ENCODE assay signal across 8 cellular contexts in the genomic region with DNA sequence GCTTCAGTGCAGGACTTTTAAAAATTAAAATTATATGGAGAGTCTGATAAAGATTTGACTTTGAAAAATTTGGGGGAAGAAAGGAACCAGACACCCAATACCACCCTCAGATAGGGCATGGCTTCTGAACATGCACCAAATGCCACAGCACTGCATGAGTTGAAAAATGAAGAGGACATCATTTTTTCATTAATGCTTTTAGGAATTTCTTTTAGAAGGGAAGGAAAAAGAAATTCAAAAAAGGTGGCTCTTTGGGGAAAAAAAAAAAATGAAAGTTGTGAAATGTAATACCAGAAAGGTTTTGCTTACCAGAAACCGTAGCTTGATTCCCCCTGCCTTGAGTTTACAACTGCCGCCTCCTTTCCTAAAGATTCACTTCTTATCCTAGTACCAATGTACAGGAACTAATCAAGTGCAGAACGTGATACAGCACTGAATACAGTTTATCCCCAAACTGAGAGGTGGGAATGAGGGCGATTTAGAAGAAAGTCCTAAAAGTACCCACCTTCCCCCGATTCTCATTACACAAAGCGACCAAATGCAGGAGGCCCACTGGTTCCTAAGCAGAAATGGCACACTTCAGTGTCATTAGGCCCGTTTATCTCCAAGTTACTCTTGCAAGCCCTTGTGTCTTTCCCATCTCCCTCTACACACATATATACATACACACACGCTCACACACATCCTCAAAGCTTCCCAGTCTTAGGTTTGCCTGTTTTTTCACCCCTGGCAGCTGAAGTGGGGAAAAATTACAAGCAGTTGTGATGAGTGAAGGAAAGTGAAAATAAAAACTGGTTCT. TPM values are rescaled to one million over a fixed set of nuclear protein-coding genes. Genes with fewer than 3 reads are reported as not detected.
A peak's percentile ranks its signal among the peaks of the same experiment; 100 is the strongest.
DNase-seq lines count a peak whose midpoint lies in the region; ATAC-seq and TF ChIP-seq lines count a peak whose summit lies in the region.

No MANE protein-coding gene starts in this region.

- H3K9me2 ChIP-seq in hepatocyte (replicated peaks; ENCODE audit: insufficient read depth), result no peaks in the 10 kb centered on the region

- peak overlapping the region; percentile 100 for H3K27ac Mint-ChIP-seq in stimulated activated naive CD8-positive, alpha-beta T cell treated with anti-CD3 and anti-CD28 coated beads, Interleukin-15, amount 100 ng/mL, for 72 hours

- H3K27me3 Mint-ChIP-seq in stimulated activated naive CD8-positive, alpha-beta T cell treated with anti-CD3 and anti-CD28 coated beads, Interleukin-15, amount 100 ng/mL, for 72 hours, result no peaks in the 10 kb centered on the region

- H3K79me2 ChIP-seq in hepatocyte, result peaks cover 42% of the 10 kb centered on the region

- no peak overlapping the region for H2AFZ ChIP-seq in hepatocyte

- peak overlapping the region; percentile 91 to 93 for H3K4me3 Mint-ChIP-seq in stimulated activated naive CD8-positive, alpha-beta T cell treated with anti-CD3 and anti-CD28 coated beads, Interleukin-15, amount 100 ng/mL, for 72 hours

- peak overlapping the region; percentile 79 for H3K4me2 ChIP-seq in hepatocyte

- H3K27me3 ChIP-seq in WERI-Rb-1 (ENCODE audit: insufficient read depth, low read depth, severe bottlenecking) (no peaks in the 10 kb centered on the region), hepatocyte (no peaks in the 10 kb centered on the region)

- H4K20me1 ChIP-seq in hepatocyte (ENCODE audit: insufficient read depth, poor library complexity, severe bottlenecking), result peaks cover 24% of the 10 kb centered on the region

- H3K4me1 Mint-ChIP-seq in stimulated activated naive CD8-positive, alpha-beta T cell treated with anti-CD3 and anti-CD28 coated beads, Interleukin-15, amount 100 ng/mL, for 72 hours, result peaks cover 89% of the 10 kb centered on the region

- H3K27ac ChIP-seq in WERI-Rb-1, result peak overlapping the region; percentile 98
- peak overlapping the region; percentile 87 for H3K27ac ChIP-seq in hepatocyte

- H3K9me3 Mint-ChIP-seq in stimulated activated naive CD8-positive, alpha-beta T cell treated with anti-CD3 and anti-CD28 coated beads, Interleukin-15, amount 100 ng/mL, for 72 hours, result no peaks in the 10 kb centered on the region

- peak overlapping the region; percentile 78 for H3K4me3 ChIP-seq in WERI-Rb-1 (ENCODE audit: low read depth, low read length)
- peak overlapping the region; percentile 12 for H3K4me3 ChIP-seq in hepatocyte

- WGBS in hepatocyte (ENCODE audit: low lambda C conversion rate, missing lambda C conversion rate), result 54% methylated on average over 8 of the region's 8 CpGs

- peaks cover 18% of the 10 kb centered on the region for H3K4me1 ChIP-seq in hepatocyte (ENCODE audit: insufficient read depth)

- no peaks in the 10 kb centered on the region for H3K9me3 ChIP-seq in WERI-Rb-1 (ENCODE audit: severe bottlenecking)
- H3K9me3 ChIP-seq in hepatocyte (ENCODE audit: low read depth), result no peaks in the 10 kb centered on the region

- no peak for ATAC-seq in stimulated activated naive CD8-positive, alpha-beta T cell treated with anti-CD3 and anti-CD28 coated beads, Interleukin-15, amount 100 ng/mL, for 72 hours
- no peak for ATAC-seq in HG03159 (IDR thresholded peaks at IDR 0.05; ENCODE audit: unreplicated experiment)

- DNase-seq in NCI-H146 (lab: John Stamatoyannopoulos, UW) (peak; percentile 27), NCI-H146 treated with DMSO at 0.1 percent for 48 hours (lab: John Stamatoyannopoulos, UW; ENCODE audit: unreplicated experiment) (no peak), WERI-Rb-1 (no peak), hepatocyte (ENCODE audit: low spot score) (no peak), NCI-H1694 (lab: John Stamatoyannopoulos, UW) (no peak), NCI-H526 treated with DMSO at 0.1 percent for 48 hours (lab: John Stamatoyannopoulos, UW) (no peak)
- no peak for DNase-seq in stimulated activated naive CD8-positive, alpha-beta T cell treated with anti-CD3 and anti-CD28 coated beads, Interleukin-15, amount 100 ng/mL, for 72 hours

- peaks cover 59% of the 10 kb centered on the region for H3K36me3 ChIP-seq in WERI-Rb-1
- H3K36me3 ChIP-seq in hepatocyte (replicated peaks; ENCODE audit: insufficient read depth, low read depth), result peaks cover 6% of the 10 kb centered on the region

- TF ChIP-seq CTCF in WERI-Rb-1 (IDR thresholded peaks at IDR 0.05; ENCODE audit: low read depth, low read length), result no peak
- TF ChIP-seq CTCF in hepatocyte (IDR thresholded peaks at IDR 0.05; ENCODE audit: poor library complexity), result no peak

RNA-seq across cellular contexts. Expression of a gene that starts 2.8 kb away (rescaled TPM):
- total RNA-seq in hepatocyte, result 34.5 and 36.2 TPM in 2 replicates
- polyA plus RNA-seq in hepatocyte, result 38.2 and 38.6 TPM in 2 replicates

RNA-seq across cellular contexts. Expression of a gene that starts 3.4 kb away (rescaled TPM):
- 38.7 and 40.1 TPM in 2 replicates for total RNA-seq in hepatocyte
- 59.4 and 60.9 TPM in 2 replicates for polyA plus RNA-seq in hepatocyte

RNA-seq across cellular contexts. Expression of a gene that starts 12.4 kb away (rescaled TPM):
- total RNA-seq in hepatocyte, result 6.9 and 7.0 TPM in 2 replicates
- 18.3 and 19.7 TPM in 2 replicates for polyA plus RNA-seq in hepatocyte

RNA-seq across cellular contexts. Expression of a gene that starts 32.7 kb away (rescaled TPM):
- total RNA-seq in hepatocyte, result 8.7 and 21.3 TPM in 2 replicates
- 16.9 and 28.0 TPM in 2 replicates for polyA plus RNA-seq in hepatocyte

RNA-seq across cellular contexts. Expression of a gene that starts 43.0 kb away (rescaled TPM):
- 36.5 and 44.1 TPM in 2 replicates for total RNA-seq in hepatocyte
- polyA plus RNA-seq in hepatocyte, result 62.0 and 71.3 TPM in 2 replicates
